ENCODE assay signal across 8 cellular contexts in the genomic region with DNA sequence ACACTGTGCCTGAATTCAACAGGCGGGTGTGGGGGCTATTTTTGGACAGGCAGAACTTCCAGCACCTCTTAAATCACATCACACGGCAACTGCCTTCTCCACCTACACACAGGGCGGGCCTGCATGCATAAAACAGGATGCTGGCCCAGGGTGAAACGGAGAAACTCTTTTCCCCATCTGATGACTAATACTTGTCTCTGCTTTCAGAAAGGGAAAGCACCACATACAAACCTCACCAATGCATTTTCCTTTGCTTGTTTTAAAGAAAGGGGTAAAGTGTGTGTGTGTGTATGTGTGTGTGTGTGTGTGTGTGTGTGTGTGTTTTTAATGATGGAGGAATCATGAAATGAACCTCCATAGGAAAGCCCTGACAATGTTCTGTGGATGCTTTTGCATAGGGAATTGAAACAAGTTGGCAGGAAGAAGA. TPM values are rescaled to one million over a fixed set of nuclear protein-coding genes. Genes with fewer than 3 reads are reported as not detected.
DNase-seq lines count a peak whose midpoint lies in the region; ATAC-seq and TF ChIP-seq lines count a peak whose summit lies in the region.

No MANE protein-coding gene starts in this region.

- no peak for TF ChIP-seq CTCF in esophagus muscularis mucosa (IDR thresholded peaks at IDR 0.05)

- 16% methylated on average over 4 of the region's 4 CpGs for WGBS in esophagus muscularis mucosa

- H3K9me3 ChIP-seq in esophagus muscularis mucosa: no peaks in the 10 kb centered on the region

- peak; percentile 98 for ATAC-seq in GM19468 (IDR thresholded peaks at IDR 0.05; ENCODE audit: extremely low read depth, unreplicated experiment)
- ATAC-seq in HG03442 (IDR thresholded peaks at IDR 0.05; ENCODE audit: unreplicated experiment): peak; percentile 100

- H3K36me3 ChIP-seq in esophagus muscularis mucosa: no peaks in the 10 kb centered on the region

- H3K4me1 ChIP-seq in esophagus muscularis mucosa: peaks cover 0 to 11% (median 3%) of the 10 kb centered on the region in 4 donors

- DNase-seq in ELR (ENCODE audit: low read depth): peak; percentile 69
- peak; percentile 56 for DNase-seq in dedifferentiated amniotic fluid mesenchymal stem cell (ENCODE audit: extremely low spot score)
- DNase-seq in stimulated activated CD8-positive, alpha-beta memory T cell treated with anti-CD3 and anti-CD28 coated beads, Interleukin-2, amount 100 ng/mL, for 48 hours (ENCODE audit: low read depth in 2 of 2): peak; percentile 5 to 14
- DNase-seq in esophagus muscularis mucosa (ENCODE audit: extremely low spot score): no peak
- no peak for DNase-seq in GOT3 (lab: John Stamatoyannopoulos, UW)
- no peak for DNase-seq in NCI-H1105 treated with DMSO at 0.1 percent for 48 hours (lab: John Stamatoyannopoulos, UW)

- no peak overlapping the region for H3K4me3 ChIP-seq in esophagus muscularis mucosa

- intact Hi-C loops in esophagus muscularis mucosa (cut with DNase I): no loop called here

- peaks cover 0 to 7% (median 0%) of the 10 kb centered on the region in 4 donors for H3K27me3 ChIP-seq in esophagus muscularis mucosa

- TF ChIP-seq POLR2A in esophagus muscularis mucosa (IDR thresholded peaks at IDR 0.05; ENCODE audit: low read depth): no peak

- no peak overlapping the region for H3K27ac ChIP-seq in esophagus muscularis mucosa (replicated peaks in 1 of 4)

- TF ChIP-seq EP300 in esophagus muscularis mucosa (IDR thresholded peaks at IDR 0.05): no peak

RNA-seq across cellular contexts. Expression of a gene that starts 48.5 kb away (rescaled TPM):
- total RNA-seq in esophagus muscularis mucosa: under 1 TPM in 2 of 4 donors, not detected in 2; 0.17 to 0.23 TPM

Comparison
In these comparisons a context has a peak if more than half of its experiments do, and no peak if none do; other contexts are left out.
1. DNase-seq: peak in ELR (single experiment), dedifferentiated amniotic fluid mesenchymal stem cell (single experiment) and stimulated activated CD8-positive, alpha-beta memory T cell treated with anti-CD3 and anti-CD28 coated beads, Interleukin-2, amount 100 ng/mL, for 48 hours (2 of 2); none in esophagus muscularis mucosa (single experiment), GOT3 (single experiment) and NCI-H1105 treated with DMSO at 0.1 percent for 48 hours (single experiment).